9 cellular contexts compared by ENCODE assay signal in genomic region chr1:67749844-67750689, GRCh38.
DNase-seq lines count a peak whose midpoint lies in the region; ATAC-seq and TF ChIP-seq lines count a peak whose summit lies in the region.
"Had no signal": no experiment of that assay in that cellular context is flagged by ENCODE, and none has a peak within 500 bp of the region (broad histone marks: within the 10 kb centered on the region; RNA-seq: fewer than 3 reads in every experiment).

No MANE protein-coding gene starts in this region.

- CTCF ChIA-PET in activated CD4-positive, alpha-beta T cell treated with anti-CD3 and anti-CD28 coated beads for 36 hours (lab: Charles Lee) = interaction anchor here (1.0 to 3.0 kb wide), 3 partner anchors 8 to 189 kb away, joined by 3 to 18 read pairs (median 5); no protein-coding TSS in a partner anchor
- CTCF ChIA-PET in OCI-LY7 (lab: Charles Lee; ENCODE audit: unreplicated experiment) = no interaction called here

- no peaks in the 10 kb centered on the region for H3K9me3 ChIP-seq in OCI-LY7 (ENCODE audit: low read length)

- H3K9me3 Mint-ChIP-seq in activated CD4-positive, alpha-beta T cell treated with anti-CD3 and anti-CD28 coated beads for 36 hours (ENCODE audit: low read depth) = no peaks in the 10 kb centered on the region
- H3K9me3 Mint-ChIP-seq in osteocyte (ENCODE audit: unreplicated experiment) = no peaks in the 10 kb centered on the region

- H3K36me3 ChIP-seq in OCI-LY7 (ENCODE audit: insufficient read depth, low read length) = no peaks in the 10 kb centered on the region

- H3K27ac Mint-ChIP-seq in activated CD4-positive, alpha-beta T cell treated with anti-CD3 and anti-CD28 coated beads for 36 hours = no peak overlapping the region
- peak overlapping the region; percentile 97 for H3K27ac Mint-ChIP-seq in osteocyte (ENCODE audit: unreplicated experiment)

- peak overlapping the region; percentile 67 for H2AFZ ChIP-seq in OCI-LY7 (ENCODE audit: low read length)

- peak overlapping the region; percentile 22; the same call in 1 of the 2 replicates for H3K4me2 ChIP-seq in OCI-LY7 (ENCODE audit: low read length)

- no peak for DNase-seq in activated CD4-positive, alpha-beta T cell treated with anti-CD3 and anti-CD28 coated beads for 36 hours
- no peak for DNase-seq in activated CD4-positive, alpha-beta T cell treated with anti-CD3 and anti-CD28 coated beads for 1 hour
- DNase-seq in OCI-LY7 (ENCODE audit: low spot score) (no peak), fibroblast of gingiva (ENCODE audit: low read depth) (peak; percentile 96), osteocyte (ENCODE audit: extremely low spot score, unreplicated experiment) (no peak)
- DNase-seq in activated CD4-positive, alpha-beta T cell treated with anti-CD3 and anti-CD28 coated beads for 48 hours = no peak
- DNase-seq: DND-41 had no signal

- intact Hi-C loops in activated CD4-positive, alpha-beta T cell treated with anti-CD3 and anti-CD28 coated beads for 36 hours (cut with DNase I, micrococcal nuclease) = no loop called here
- intact Hi-C loops in OCI-LY7 (cut with micrococcal nuclease; ENCODE audit: unreplicated experiment) = no loop called here

- H4K20me1 ChIP-seq in OCI-LY7 (ENCODE audit: insufficient read depth, low read length) = no peaks in the 10 kb centered on the region

- no TSS peak for BruUV-seq in OCI-LY7 (replicated peaks; lab: Mats Ljungman, UMichigan)

- no peaks in the 10 kb centered on the region for H3K9me2 ChIP-seq in OCI-LY7 (ENCODE audit: insufficient read depth, low read length)

- peaks cover 48% of the 10 kb centered on the region for H3K4me1 ChIP-seq in OCI-LY7 (ENCODE audit: insufficient read depth, low read length, poor library complexity, severe bottlenecking)

- peaks cover 27% of the 10 kb centered on the region for H3K4me1 Mint-ChIP-seq in activated CD4-positive, alpha-beta T cell treated with anti-CD3 and anti-CD28 coated beads for 36 hours
- peaks cover 74% of the 10 kb centered on the region for H3K4me1 Mint-ChIP-seq in osteocyte (ENCODE audit: unreplicated experiment)

- H3K36me3 Mint-ChIP-seq in activated CD4-positive, alpha-beta T cell treated with anti-CD3 and anti-CD28 coated beads for 36 hours (ENCODE audit: low read depth) = no peaks in the 10 kb centered on the region
- peaks cover 7% of the 10 kb centered on the region for H3K36me3 Mint-ChIP-seq in osteocyte (ENCODE audit: unreplicated experiment)

- H3K4me3 ChIP-seq in OCI-LY7 (ENCODE audit: low read depth, low read length, poor library complexity, severe bottlenecking) = no peak overlapping the region

- H3K27me3 Mint-ChIP-seq in activated CD4-positive, alpha-beta T cell treated with anti-CD3 and anti-CD28 coated beads for 36 hours = peaks cover 9% of the 10 kb centered on the region
- no peaks in the 10 kb centered on the region for H3K27me3 Mint-ChIP-seq in osteocyte (ENCODE audit: unreplicated experiment)

- H3K79me2 ChIP-seq in OCI-LY7 (ENCODE audit: insufficient read depth, low read depth, low read length) = no peaks in the 10 kb centered on the region

- H3K4me3 Mint-ChIP-seq in activated CD4-positive, alpha-beta T cell treated with anti-CD3 and anti-CD28 coated beads for 36 hours = no peak overlapping the region
- H3K4me3 Mint-ChIP-seq in osteocyte (ENCODE audit: unreplicated experiment) = peak overlapping the region; percentile 64

- ATAC-seq in activated CD4-positive, alpha-beta T cell treated with anti-CD3 and anti-CD28 coated beads for 36 hours = peak; percentile 58
- ATAC-seq in GM19328 (IDR thresholded peaks at IDR 0.05; ENCODE audit: unreplicated experiment) (no peak), GM19023 (IDR thresholded peaks at IDR 0.05; ENCODE audit: unreplicated experiment) (no peak)

- no peak overlapping the region for H3K27ac ChIP-seq in OCI-LY7 (ENCODE audit: low read depth, low read length, poor library complexity, severe bottlenecking)

- TF ChIP-seq CTCF in OCI-LY7 (conservative IDR thresholded peaks at IDR 0.05; ENCODE audit: low read length) = no peak
- TF ChIP-seq CTCF in osteocyte (IDR thresholded peaks at IDR 0.05) = no peak

- POLR2A ChIA-PET in activated CD4-positive, alpha-beta T cell treated with anti-CD3 and anti-CD28 coated beads for 36 hours (lab: Charles Lee) = no interaction called here
- POLR2A ChIA-PET in OCI-LY7 (lab: Charles Lee) = interaction anchor here (0.7 to 6.2 kb wide), 3 partner anchors 8 to 12 kb away, joined by 4 to 40 read pairs (median 6); no protein-coding TSS in a partner anchor
